Comparison of ENCODE assay signal across 15 cellular contexts in genomic region chr16:57138281-57138935, GRCh38. TPM values are rescaled to one million over a fixed set of nuclear protein-coding genes. Genes with fewer than 3 reads are reported as not detected.
DNase-seq lines count a peak whose midpoint lies in the region; ATAC-seq, FAIRE-seq and TF ChIP-seq lines count a peak whose summit lies in the region.
"Had no signal": no experiment of that assay in that cellular context is flagged by ENCODE, and none has a peak within 500 bp of the region (broad histone marks: within the 10 kb centered on the region; RNA-seq: fewer than 3 reads in every experiment).

No MANE protein-coding gene starts in this region.

- no peak for TF ChIP-seq CTCF in CD4-positive, alpha-beta T cell (IDR thresholded peaks at IDR 0.05)
- TF ChIP-seq CTCF in H1 (IDR thresholded peaks at IDR 0.05; ENCODE audit: control extremely low read depth in 1 of 3, insufficient read depth in 1 of 3, low read depth in 1 of 3, low read length in 3 of 3), result no peak
- TF ChIP-seq CTCF in osteoblast (IDR thresholded peaks at IDR 0.05; ENCODE audit: extremely low read depth, low read depth, low read length), result no peak
- no peak for TF ChIP-seq CTCF in BE2C (IDR thresholded peaks at IDR 0.05; ENCODE audit: low read depth, low read length)

- no peak overlapping the region for H2BK12ac ChIP-seq in H1 (ENCODE audit: low read depth, low read length)

- H3K23me2 ChIP-seq in H1 (ENCODE audit: low read depth, low read length), result no peaks in the 10 kb centered on the region

- H2BK20ac ChIP-seq in H1 (ENCODE audit: low read length), result peak overlapping the region; percentile 40; the same call in 1 of the 2 replicates

- 87% methylated on average over 10 of the region's 10 CpGs; no CpG with 5 or more reads in 1 of the 2 experiments for WGBS in H1 (ENCODE audit: extremely low coverage in 1 of 2, insufficient coverage in 1 of 2, insufficient read length in 1 of 2, insufficient replicate concordance in 2 of 2, low coverage in 1 of 2, low lambda C conversion rate in 2 of 2, missing lambda C conversion rate in 1 of 2), 2 experiments

- TF ChIP-seq RAD21 in H1 (IDR thresholded peaks at IDR 0.05 in 1 of 2, conservative IDR thresholded peaks at IDR 0.05 in 1 of 2; ENCODE audit: low read depth in 2 of 2, low read length in 2 of 2), result no peak

- H3K4me3 Mint-ChIP-seq in CD4-positive, alpha-beta T cell, result no peak overlapping the region
- peak overlapping the region in 1 of 3 donors; percentile 32 for H3K4me3 Mint-ChIP-seq in T-cell
- H3K4me3 Mint-ChIP-seq: activated naive CD4-positive, alpha-beta T cell treated with anti-CD3 and anti-CD28 coated beads, Interleukin-2, amount 50 U/mL, for 24 hours had no signal

- intact Hi-C loops in CD4-positive, alpha-beta T cell (cut with DNase I, micrococcal nuclease), result no loop called here

- H2AFZ ChIP-seq in H1 (ENCODE audit: low read length) (no peak overlapping the region), osteoblast (ENCODE audit: low read length) (no peak overlapping the region)

- no peak overlapping the region for H3K56ac ChIP-seq in H1 (replicated peaks; ENCODE audit: insufficient read length, low read depth, low read length)

- H3K4me3 ChIP-seq in H1 (ENCODE audit: extremely low read depth in 1 of 4, insufficient read depth in 2 of 4, low read depth in 3 of 4, low read length in 4 of 4) (no peak overlapping the region), osteoblast (ENCODE audit: insufficient read depth, low read length) (no peak overlapping the region), BE2C (ENCODE audit: low read depth, low read length) (no peak overlapping the region)
- H3K4me3 ChIP-seq: right atrium auricular region had no signal

- H3K14ac ChIP-seq in H1 (ENCODE audit: insufficient read length), result no peak overlapping the region

- FAIRE-seq in H1 (lab: Jason Lieb, UNC), result no peak
- FAIRE-seq: G401.6 had no signal

- H3K4me2 ChIP-seq in H1 (ENCODE audit: insufficient read depth in 1 of 2, low read depth in 2 of 2, low read length in 2 of 2) (no peak overlapping the region), osteoblast (ENCODE audit: insufficient read depth, low read length) (no peak overlapping the region)

- no peak overlapping the region for H4K5ac ChIP-seq in H1 (ENCODE audit: insufficient read length, low read depth, low read length)

- no peak for DNase-seq in CD4-positive, alpha-beta T cell
- DNase-seq in T-cell (no peak), H1 (ENCODE audit: low read depth in 1 of 2, low spot score in 2 of 2) (no peak), osteoblast (ENCODE audit: insufficient read length, low spot score, missing footprints) (peak; percentile 41), SW 1271 (lab: John Stamatoyannopoulos, UW) (no peak), BE2C (no peak)
- DNase-seq: effector CD4-positive, alpha-beta T cell; KG1; mammary epithelial cell; NCI-H2029 treated with DMSO at 0.1 percent for 48 hours had no signal

- H4K91ac ChIP-seq in H1 (replicated peaks; ENCODE audit: insufficient read length, low read length), result no peak overlapping the region

- H2BK15ac ChIP-seq in H1 (ENCODE audit: low read length), result no peak overlapping the region

- TF ChIP-seq POLR2A in H1 (IDR thresholded peaks at IDR 0.05; ENCODE audit: control extremely low read depth in 1 of 2, low read depth in 2 of 2, low read length in 2 of 2), result no peak

- H3K9me3 Mint-ChIP-seq in CD4-positive, alpha-beta T cell, result no peaks in the 10 kb centered on the region
- H3K9me3 Mint-ChIP-seq in T-cell, result no peaks in the 10 kb centered on the region
- H3K9me3 Mint-ChIP-seq: activated naive CD4-positive, alpha-beta T cell treated with anti-CD3 and anti-CD28 coated beads, Interleukin-2, amount 50 U/mL, for 24 hours had no signal

- CTCF ChIA-PET in CD4-positive, alpha-beta T cell (lab: Charles Lee), result no interaction called here
- CTCF ChIA-PET in T-cell (lab: Charles Lee), result interaction anchor here in 1 of 2 donors (0.6 kb wide), 2 partner anchors 13 to 26 kb away, joined by 3 read pairs; no protein-coding TSS in a partner anchor
- CTCF ChIA-PET in H1 (lab: Charles Lee; ENCODE audit: partially characterized antibody), result interaction anchor here (0.8 to 1.3 kb wide), 3 partner anchors 9 to 32 kb away, joined by 3 to 4 read pairs (median 3); no protein-coding TSS in a partner anchor

- H4K20me1 ChIP-seq in H1 (replicated peaks in 1 of 2; ENCODE audit: control insufficient read depth in 1 of 2, insufficient read depth in 2 of 2, low read length in 2 of 2) (no peaks in the 10 kb centered on the region), osteoblast (ENCODE audit: insufficient read depth, low read length) (no peaks in the 10 kb centered on the region)

- H2AK5ac ChIP-seq in H1 (ENCODE audit: low read depth, low read length), result no peak overlapping the region

- no peak overlapping the region for H4K8ac ChIP-seq in H1 (ENCODE audit: extremely low read depth, insufficient read depth, low read length)

- H3K27ac Mint-ChIP-seq in CD4-positive, alpha-beta T cell, result peak overlapping the region; percentile 88
- peak overlapping the region; percentile 77 to 99 for H3K27ac Mint-ChIP-seq in T-cell

- H3K18ac ChIP-seq in H1 (ENCODE audit: extremely low read depth, low read length), result no peak overlapping the region; the same call in 1 of the 2 replicates

- no peaks in the 10 kb centered on the region for H3K36me3 Mint-ChIP-seq in CD4-positive, alpha-beta T cell (ENCODE audit: low read depth)
- peaks cover 8% of the 10 kb centered on the region for H3K36me3 Mint-ChIP-seq in T-cell
- H3K36me3 Mint-ChIP-seq: activated naive CD4-positive, alpha-beta T cell treated with anti-CD3 and anti-CD28 coated beads, Interleukin-2, amount 50 U/mL, for 24 hours had no signal

- H3K79me2 ChIP-seq in H1 (ENCODE audit: control insufficient read depth in 1 of 2, insufficient read depth in 2 of 2, low read length in 2 of 2) (no peaks in the 10 kb centered on the region), osteoblast (ENCODE audit: insufficient read depth, low read length) (no peaks in the 10 kb centered on the region)

- H2BK120ac ChIP-seq in H1 (replicated peaks; ENCODE audit: low read depth, low read length), result no peak overlapping the region

- H3K27me3 ChIP-seq in CD4-positive, alpha-beta T cell (ENCODE audit: control insufficient read depth, insufficient read depth, low read length), result no peaks in the 10 kb centered on the region
- H3K27me3 ChIP-seq in H1 (replicated peaks in 1 of 4; ENCODE audit: control insufficient read depth in 3 of 4, extremely low read depth in 1 of 4, insufficient read depth in 3 of 4, low read length in 3 of 4) (no peaks in the 10 kb centered on the region), osteoblast (ENCODE audit: insufficient read depth, low read length) (no peaks in the 10 kb centered on the region), BE2C (no peaks in the 10 kb centered on the region)
- H3K27me3 ChIP-seq: right atrium auricular region had no signal

- no peaks in the 10 kb centered on the region for H3K27me3 Mint-ChIP-seq in CD4-positive, alpha-beta T cell
- no peaks in the 10 kb centered on the region for H3K27me3 Mint-ChIP-seq in T-cell
- H3K27me3 Mint-ChIP-seq: activated naive CD4-positive, alpha-beta T cell treated with anti-CD3 and anti-CD28 coated beads, Interleukin-2, amount 50 U/mL, for 24 hours had no signal

- no peaks in the 10 kb centered on the region for H3K79me1 ChIP-seq in H1 (ENCODE audit: low read depth, low read length)

- peaks cover 76% of the 10 kb centered on the region for H3K4me1 Mint-ChIP-seq in CD4-positive, alpha-beta T cell (ENCODE audit: low read depth)
- H3K4me1 Mint-ChIP-seq in T-cell, result peaks cover 71 to 88% (median 78%) of the 10 kb centered on the region in 3 donors

- TF ChIP-seq EP300 in H1 (IDR thresholded peaks at IDR 0.05; ENCODE audit: borderline replicate concordance in 1 of 2, low read depth in 2 of 2, low read length in 2 of 2), result no peak

- no peak overlapping the region for H3K9ac ChIP-seq in H1 (replicated peaks in 1 of 4; ENCODE audit: extremely low read depth in 1 of 4, low read depth in 3 of 4, low read length in 3 of 4)

- no peak overlapping the region for H3K27ac ChIP-seq in CD4-positive, alpha-beta T cell (ENCODE audit: low read depth, low read length)
- H3K27ac ChIP-seq in H1 (ENCODE audit: low read depth, low read length), result no peak overlapping the region
- no peak overlapping the region for H3K27ac ChIP-seq in osteoblast (ENCODE audit: low read depth, low read length)
- H3K27ac ChIP-seq: right atrium auricular region had no signal

- H2BK5ac ChIP-seq in H1 (ENCODE audit: low read depth, low read length), result peak overlapping the region; percentile 32; the same call in 1 of the 2 replicates

- POLR2A ChIA-PET in CD4-positive, alpha-beta T cell (lab: Charles Lee), result no interaction called here
- POLR2A ChIA-PET in T-cell (lab: Charles Lee), result no interaction called here
- POLR2A ChIA-PET in H1 (lab: Charles Lee; ENCODE audit: partially characterized antibody), result interaction anchor here (0.6 to 0.7 kb wide), 2 partner anchors 21 to 887 kb away, joined by 3 read pairs; no protein-coding TSS in a partner anchor

- H3K36me3 ChIP-seq in H1 (ENCODE audit: control insufficient read depth in 2 of 4, insufficient read depth in 4 of 4, low read length in 3 of 4), result no peaks in the 10 kb centered on the region
- no peaks in the 10 kb centered on the region for H3K36me3 ChIP-seq in osteoblast (ENCODE audit: insufficient read depth, low read length)
- H3K36me3 ChIP-seq in BE2C, result no peaks in the 10 kb centered on the region
- H3K36me3 ChIP-seq: right atrium auricular region had no signal

- H3K9me3 ChIP-seq in CD4-positive, alpha-beta T cell (ENCODE audit: control insufficient read depth, low read length), result no peaks in the 10 kb centered on the region
- H3K9me3 ChIP-seq in H1 (ENCODE audit: insufficient read depth in 2 of 2, low read depth in 1 of 2, low read length in 1 of 2) (no peaks in the 10 kb centered on the region), osteoblast (ENCODE audit: low read depth, low read length) (no peaks in the 10 kb centered on the region), BE2C (no peaks in the 10 kb centered on the region)
- H3K9me3 ChIP-seq: right atrium auricular region had no signal

- H3K23ac ChIP-seq in H1 (ENCODE audit: insufficient read length), result no peak overlapping the region

- no peak overlapping the region for H3K4ac ChIP-seq in H1 (replicated peaks; ENCODE audit: insufficient read length, low read depth, low read length)

- H3K4me1 ChIP-seq in H1 (replicated peaks in 1 of 4; ENCODE audit: control insufficient read depth in 3 of 4, insufficient read depth in 4 of 4, low read length in 3 of 4) (peaks cover 0 to 5% (median 2%) of the 10 kb centered on the region in 4 experiments; a peak in 3 of 7 replicates), osteoblast (ENCODE audit: insufficient read depth, low read length) (no peaks in the 10 kb centered on the region), BE2C (no peaks in the 10 kb centered on the region)

- no peak for ATAC-seq in CD4-positive, alpha-beta T cell (ENCODE audit: poor library complexity)
- ATAC-seq in T-cell (replicated peaks in 1 of 4), result no peak
- no peak for ATAC-seq in GM19023 (IDR thresholded peaks at IDR 0.05; ENCODE audit: unreplicated experiment)
- ATAC-seq: activated CD4-positive, CD25-positive, alpha-beta regulatory T cell treated with anti-CD3 and anti-CD28 coated beads, Interleukin-2, amount 50 U/mL, for 24 hours had no signal

RNA-seq across cellular contexts. Expression of gene CPNE2, which starts 46.0 kb away (rescaled TPM):
- total RNA-seq in CD4-positive, alpha-beta T cell, result 1 to 10 TPM; 2.2 to 3.5 TPM
- total RNA-seq in T-cell (1 to 10 TPM; 5.5 to 9.3 (median 6.1) TPM), osteoblast (11.6 and 15.3 TPM in 2 replicates)
- 10.6 and 11.6 TPM in 2 replicates for total RNA-seq in H1 (2021; fragmentation: NEBNext Ultra II Directional; extraction: Animal tissue kit (Norgen Biotek cat#: 25700))
- polyA plus RNA-seq in H1 (2011; rRNA removed), result 38.0 and 39.5 TPM in 2 replicates
- polyA plus RNA-seq in H1 (2011; cell fraction: cytosol; rRNA removed), result 23.2 TPM
- 22.3 TPM for polyA plus RNA-seq in H1 (2011; cell fraction: nucleus; rRNA removed)
- 11.1 to 18.8 TPM (median 16.3 TPM) in 4 replicates for polyA plus RNA-seq in H1 (2012, experiment 1 of 2)
- 20.5 TPM for polyA plus RNA-seq in H1 (2012, experiment 2 of 2)
- polyA plus RNA-seq in H1 (2013, experiment 1 of 2), result 26.2 TPM
- polyA plus RNA-seq in H1 (2013, experiment 2 of 2), result 24.6 TPM
- polyA minus RNA-seq in H1 (2011; rRNA and poly(A)+ RNA removed), result 16.1 and 18.7 TPM in 2 replicates
- 11.2 TPM for polyA minus RNA-seq in H1 (2011; cell fraction: cytosol; rRNA and poly(A)+ RNA removed)
- 9.8 TPM for polyA minus RNA-seq in H1 (2011; cell fraction: nucleus; rRNA and poly(A)+ RNA removed)
- 28.1 TPM for polyA plus RNA-seq in BE2C (2012; ENCODE audit: insufficient read depth, insufficient read length, low read depth)

RNA-seq across cellular contexts. Expression of gene PSME3IP1, which starts 47.4 kb away (rescaled TPM):
- 10 to 100 TPM; 77.1 to 77.9 TPM for total RNA-seq in CD4-positive, alpha-beta T cell
- total RNA-seq in T-cell (100 to 1,000 TPM; 132 to 145 (median 144) TPM), osteoblast (53.9 and 70.2 TPM in 2 replicates)
- total RNA-seq in H1 (2021; fragmentation: NEBNext Ultra II Directional; extraction: Animal tissue kit (Norgen Biotek cat#: 25700)), result 93.1 and 95.1 TPM in 2 replicates
- polyA plus RNA-seq in H1 (2011; rRNA removed), result 98.3 and 117 TPM in 2 replicates
- polyA plus RNA-seq in H1 (2011; cell fraction: cytosol; rRNA removed), result 123 TPM
- polyA plus RNA-seq in H1 (2011; cell fraction: nucleus; rRNA removed), result 179 TPM
- polyA plus RNA-seq in H1 (2012, experiment 1 of 2), result 86.9 to 108 TPM (median 91.2 TPM) in 4 replicates
- 31.9 TPM for polyA plus RNA-seq in H1 (2012, experiment 2 of 2)
- 102 TPM for polyA plus RNA-seq in H1 (2013, experiment 1 of 2)
- 97.3 TPM for polyA plus RNA-seq in H1 (2013, experiment 2 of 2)
- polyA minus RNA-seq in H1 (2011; rRNA and poly(A)+ RNA removed), result 74.9 and 95.6 TPM in 2 replicates
- 52.8 TPM for polyA minus RNA-seq in H1 (2011; cell fraction: cytosol; rRNA and poly(A)+ RNA removed)
- 49.9 TPM for polyA minus RNA-seq in H1 (2011; cell fraction: nucleus; rRNA and poly(A)+ RNA removed)
- 141 TPM for polyA plus RNA-seq in BE2C (2012; ENCODE audit: insufficient read depth, insufficient read length, low read depth)

RNA-seq across cellular contexts. Expression of gene RSPRY1, which starts 47.7 kb away (rescaled TPM):
- 10 to 100 TPM; 19.9 to 21.3 TPM for total RNA-seq in CD4-positive, alpha-beta T cell
- total RNA-seq in T-cell (10 to 100 TPM; 25.0 to 32.0 (median 28.2) TPM), osteoblast (51.6 and 57.2 TPM in 2 replicates)
- 32.5 and 34.2 TPM in 2 replicates for total RNA-seq in H1 (2021; fragmentation: NEBNext Ultra II Directional; extraction: Animal tissue kit (Norgen Biotek cat#: 25700))
- 9.1 and 11.5 TPM in 2 replicates for polyA plus RNA-seq in H1 (2011; rRNA removed)
- 12.8 TPM for polyA plus RNA-seq in H1 (2011; cell fraction: cytosol; rRNA removed)
- 13.4 TPM for polyA plus RNA-seq in H1 (2011; cell fraction: nucleus; rRNA removed)
- polyA plus RNA-seq in H1 (2012, experiment 1 of 2), result 14.1 to 20.5 TPM (median 19.2 TPM) in 4 replicates
- polyA plus RNA-seq in H1 (2012, experiment 2 of 2), result 1.5 TPM
- 40.3 TPM for polyA plus RNA-seq in H1 (2013, experiment 1 of 2)
- 43.4 TPM for polyA plus RNA-seq in H1 (2013, experiment 2 of 2)
- 95.2 and 95.6 TPM in 2 replicates for polyA minus RNA-seq in H1 (2011; rRNA and poly(A)+ RNA removed)
- polyA minus RNA-seq in H1 (2011; cell fraction: cytosol; rRNA and poly(A)+ RNA removed), result 33.5 TPM
- 45.2 TPM for polyA minus RNA-seq in H1 (2011; cell fraction: nucleus; rRNA and poly(A)+ RNA removed)
- 71.1 TPM for polyA plus RNA-seq in BE2C (2012; ENCODE audit: insufficient read depth, insufficient read length, low read depth)
